Comparison of ENCODE assay signal across 8 cellular contexts in genomic region chr2:229246334-229246733, GRCh38. TPM values are rescaled to one million over a fixed set of nuclear protein-coding genes. Genes with fewer than 3 reads are reported as not detected.
"Had no signal": no experiment of that assay in that cellular context is flagged by ENCODE, and none has a peak within 500 bp of the region (broad histone marks: within the 10 kb centered on the region; RNA-seq: fewer than 3 reads in every experiment).

No MANE protein-coding gene starts in this region.

- H3K27ac ChIP-seq: HL-60 had no signal

- H3K36me3 ChIP-seq: HAP-1 had no signal

- H3K4me1 ChIP-seq: HAP-1 had no signal

- ATAC-seq: HCT116, HepG2 had no signal

- H3K4me3 ChIP-seq: HAP-1 had no signal

- DNase-seq: GOT3, H7, HFFc6 had no signal

- H3K9me3 ChIP-seq: HAP-1 had no signal

RNA-seq across cellular contexts. Expression of gene PID1, which starts 24.8 kb away (rescaled TPM):
- polyA plus RNA-seq: IgD-negative memory B cell had no signal
